15 cellular contexts compared by ENCODE assay signal in the genomic region with DNA sequence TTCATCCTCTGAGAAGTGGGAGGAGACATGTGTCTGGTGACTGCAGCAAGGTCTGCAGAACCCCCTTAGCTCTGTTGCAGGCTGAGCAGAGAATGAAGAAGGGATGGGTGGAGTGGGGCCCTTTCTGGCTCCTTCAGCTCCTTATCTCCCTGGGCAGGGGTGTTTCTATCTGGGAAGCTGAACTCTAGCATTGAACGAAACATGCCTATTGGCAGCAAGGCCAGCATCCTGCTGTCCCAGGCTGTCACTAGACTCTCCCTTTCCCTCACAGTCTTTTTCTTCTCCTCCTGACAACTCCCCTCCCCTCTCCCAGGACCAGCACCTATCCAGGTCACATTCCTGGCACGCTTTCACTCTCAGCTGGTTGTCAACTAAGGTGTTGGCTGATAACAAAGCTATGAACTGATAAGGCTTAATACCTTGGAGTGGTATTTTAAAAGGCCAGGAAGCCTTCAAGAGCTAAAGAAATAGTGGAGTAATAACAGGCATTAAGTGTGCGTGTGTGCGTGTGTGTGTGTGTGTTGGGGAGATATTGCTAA.
"Had no signal": no experiment of that assay in that cellular context is flagged by ENCODE, and none has a peak within 500 bp of the region (broad histone marks: within the 10 kb centered on the region; RNA-seq: fewer than 3 reads in every experiment).

No MANE protein-coding gene starts in this region.

- DNase-seq: activated CD4-positive, alpha-beta T cell treated with anti-CD3 and anti-CD28 coated beads, Interleukin-2, amount 10 ng/mL, durations not matched to agents 24 days and 14 days; activated CD8-positive, alpha-beta memory T cell treated with anti-CD3 and anti-CD28 coated beads for 24 hours; activated naive CD4-positive, alpha-beta T cell treated with anti-CD3 and anti-CD28 coated beads for 36 hours; central memory CD4-positive, alpha-beta T cell; effector memory CD4-positive, alpha-beta T cell; left ventricle myocardium inferior; posterior cingulate gyrus; right cardiac atrium; SK-N-SH; T-helper 1 cell had no signal

- H3K36me3 Mint-ChIP-seq: type B pancreatic cell had no signal

- H3K4me3 Mint-ChIP-seq: activated CD4-positive, alpha-beta T cell treated with anti-CD3 and anti-CD28 coated beads, Interleukin-2, amount 10 ng/mL, durations not matched to agents 24 days and 14 days; activated naive CD4-positive, alpha-beta T cell treated with anti-CD3 and anti-CD28 coated beads for 36 hours; type B pancreatic cell had no signal

- ATAC-seq: gastroesophageal sphincter had no signal

- H3K27ac Mint-ChIP-seq: activated CD4-positive, alpha-beta T cell treated with anti-CD3 and anti-CD28 coated beads, Interleukin-2, amount 10 ng/mL, durations not matched to agents 24 days and 14 days; activated naive CD4-positive, alpha-beta T cell treated with anti-CD3 and anti-CD28 coated beads for 36 hours; type B pancreatic cell had no signal

- H3K27ac ChIP-seq: epithelial cell of prostate, gastroesophageal sphincter, left ventricle myocardium inferior, VCaP had no signal

- H3K9ac ChIP-seq: SK-N-SH had no signal

- H3K4me1 Mint-ChIP-seq: activated CD4-positive, alpha-beta T cell treated with anti-CD3 and anti-CD28 coated beads, Interleukin-2, amount 10 ng/mL, durations not matched to agents 24 days and 14 days had no signal

- H3K4me2 ChIP-seq: SK-N-SH, smooth muscle cell had no signal

- H3K27me3 Mint-ChIP-seq: activated CD4-positive, alpha-beta T cell treated with anti-CD3 and anti-CD28 coated beads, Interleukin-2, amount 10 ng/mL, durations not matched to agents 24 days and 14 days; type B pancreatic cell had no signal

- H3K4me3 ChIP-seq: gastroesophageal sphincter, left ventricle myocardium inferior, smooth muscle cell had no signal

- H3K9me3 Mint-ChIP-seq: activated CD4-positive, alpha-beta T cell treated with anti-CD3 and anti-CD28 coated beads, Interleukin-2, amount 10 ng/mL, durations not matched to agents 24 days and 14 days; activated naive CD4-positive, alpha-beta T cell treated with anti-CD3 and anti-CD28 coated beads for 36 hours; type B pancreatic cell had no signal

- H3K36me3 ChIP-seq: gastroesophageal sphincter, left ventricle myocardium inferior had no signal

- H3K27me3 ChIP-seq: gastroesophageal sphincter had no signal

- H3K9me3 ChIP-seq: gastroesophageal sphincter, left ventricle myocardium inferior, SK-N-SH had no signal
